9 cellular contexts compared by ENCODE assay signal in genomic region chr2:163541920-163542319, GRCh38.
"Had no signal": no experiment of that assay in that cellular context is flagged by ENCODE, and none has a peak within 500 bp of the region (broad histone marks: within the 10 kb centered on the region; RNA-seq: fewer than 3 reads in every experiment).

No MANE protein-coding gene starts in this region.

- H3K4me1 ChIP-seq: HAP-1 had no signal

- H3K9ac ChIP-seq: KMS-11 had no signal

- H3K27ac ChIP-seq: HL-60, KMS-11 had no signal

- H3K4me1 Mint-ChIP-seq: GM23338, IgD-negative memory B cell had no signal

- H3K36me3 Mint-ChIP-seq: IgD-negative memory B cell had no signal

- H3K9me3 ChIP-seq: HAP-1 had no signal

- ATAC-seq: GM23338, HCT116 had no signal

- H3K4me2 ChIP-seq: GM23338, KMS-11 had no signal

- H3K27me3 Mint-ChIP-seq: IgD-negative memory B cell had no signal

- H3K4me3 ChIP-seq: GM23338, HAP-1 had no signal

- H3K9me3 Mint-ChIP-seq: GM23338 had no signal

- H2AFZ ChIP-seq: GM23338 had no signal

- H3K4me3 Mint-ChIP-seq: GM23338, HFFc6, IgD-negative memory B cell had no signal

- H3K36me3 ChIP-seq: HAP-1 had no signal

- H3K27ac Mint-ChIP-seq: GM23338, HFFc6, IgD-negative memory B cell had no signal

- DNase-seq: H7, HFFc6, KBM-7 had no signal
